In the genomic region with DNA sequence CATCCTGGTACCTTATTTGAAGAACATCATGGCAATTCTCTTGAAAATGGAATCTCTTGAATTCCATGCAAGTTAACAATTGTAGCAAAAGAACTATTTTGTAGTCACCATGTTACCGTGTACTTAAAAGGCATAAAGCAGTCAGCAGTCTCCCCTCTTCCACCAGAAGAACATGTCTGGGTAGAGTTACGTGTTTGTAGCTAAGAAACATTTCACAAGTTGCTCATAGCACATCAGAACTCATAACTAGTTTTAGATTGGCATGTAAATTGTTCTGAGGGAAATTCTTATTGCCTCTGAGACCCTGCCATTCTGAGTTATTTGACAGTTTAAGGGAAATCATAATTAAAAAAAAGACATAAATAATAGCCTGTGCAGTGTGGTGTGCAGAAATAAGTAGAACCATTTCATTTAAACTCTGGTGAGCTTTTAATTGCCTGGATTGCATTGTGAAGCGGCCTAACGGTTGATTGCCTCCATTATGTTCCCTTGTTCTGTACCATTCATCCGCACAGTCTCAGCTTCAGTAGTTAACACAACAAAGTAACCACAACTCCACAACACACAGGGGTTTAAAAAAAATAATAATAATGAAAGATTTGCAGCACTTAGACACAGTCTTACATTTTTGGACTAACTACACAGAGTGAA, we compare ENCODE assay signal across 18 cellular contexts. TPM values are rescaled to one million over a fixed set of nuclear protein-coding genes. Genes with fewer than 3 reads are reported as not detected.
DNase-seq lines count a peak whose midpoint lies in the region; ATAC-seq and TF ChIP-seq lines count a peak whose summit lies in the region.
"Had no signal": no experiment of that assay in that cellular context is flagged by ENCODE, and none has a peak within 500 bp of the region (broad histone marks: within the 10 kb centered on the region; RNA-seq: fewer than 3 reads in every experiment).

No MANE protein-coding gene starts in this region.

- intact Hi-C loops in ovary (cut with DNase I), result no loop called here

- H3K4me1 Mint-ChIP-seq in stimulated activated memory B cell treated with anti-CD40 and anti-IgM and Interleukin-4, amounts not matched to agents 10 μg/mL and 1 μg/mL and 100 μg/mL, for 72 hours, result peaks cover 5% of the 10 kb centered on the region

- H3K27ac ChIP-seq in ectodermal cell (ENCODE audit: insufficient read depth, low read depth, low read length, poor library complexity, severe bottlenecking) (no peak overlapping the region), ovary (no peak overlapping the region)
- H3K27ac ChIP-seq: testis had no signal

- TF ChIP-seq EP300 in ovary (IDR thresholded peaks at IDR 0.05), result no peak

- H3K27ac Mint-ChIP-seq in stimulated activated memory B cell treated with anti-CD40 and anti-IgM and Interleukin-4, amounts not matched to agents 10 μg/mL and 1 μg/mL and 100 μg/mL, for 72 hours, result no peak overlapping the region
- H3K27ac Mint-ChIP-seq: activated CD4-positive, alpha-beta T cell treated with anti-CD3 and anti-CD28 coated beads, Interleukin-2, amount 10 ng/mL, durations not matched to agents 7 days and 5 days; T-helper 2 cell treated with Interferon-gamma antibody and Interleukin-4, amounts not matched to agents 5 μg/mL and 100 μg/mL, for 36 hours had no signal

- H3K27me3 ChIP-seq in ectodermal cell (ENCODE audit: control insufficient read depth, insufficient read depth, low read length, poor library complexity, severe bottlenecking) (peaks cover 39% of the 10 kb centered on the region), ovary (no peaks in the 10 kb centered on the region)
- H3K27me3 ChIP-seq: testis had no signal

- H3K4me3 ChIP-seq in ectodermal cell (ENCODE audit: insufficient read depth, low read depth, low read length), result peak overlapping the region; percentile 29
- peak overlapping the region; percentile 40 for H3K4me3 ChIP-seq in ovary
- H3K4me3 ChIP-seq: testis had no signal

- no peak overlapping the region for H3K4me3 Mint-ChIP-seq in stimulated activated memory B cell treated with anti-CD40 and anti-IgM and Interleukin-4, amounts not matched to agents 10 μg/mL and 1 μg/mL and 100 μg/mL, for 72 hours
- H3K4me3 Mint-ChIP-seq: activated CD4-positive, alpha-beta T cell treated with anti-CD3 and anti-CD28 coated beads, Interleukin-2, amount 10 ng/mL, durations not matched to agents 7 days and 5 days; T-helper 2 cell treated with Interferon-gamma antibody and Interleukin-4, amounts not matched to agents 5 μg/mL and 100 μg/mL, for 36 hours had no signal

- DNase-seq in DMS53 (lab: John Stamatoyannopoulos, UW) (peak; percentile 71), NCI-H2227 (lab: John Stamatoyannopoulos, UW; ENCODE audit: unreplicated experiment) (peak; percentile 10), ovary (no peak), HCEC 1CT (no peak)
- DNase-seq: activated CD4-positive, alpha-beta T cell treated with anti-CD3 and anti-CD28 coated beads, Interleukin-2, amount 10 ng/mL, durations not matched to agents 7 days and 5 days; activated T-cell treated with anti-CD3 and anti-CD28 coated beads, Interleukin-2, amount 50 U/mL, for 48 hours; amniotic stem cell; NCI-H524 treated with DMSO at 0.1 percent for 48 hours; posterior cingulate gyrus; stimulated activated CD4-positive, alpha-beta T cell treated with anti-CD3 and anti-CD28 coated beads, Interleukin-15, amount 100 ng/mL, for 24 hours; testis had no signal

- no peak for TF ChIP-seq CTCF in ovary (IDR thresholded peaks at IDR 0.05)

- no peaks in the 10 kb centered on the region for H3K9me3 Mint-ChIP-seq in stimulated activated memory B cell treated with anti-CD40 and anti-IgM and Interleukin-4, amounts not matched to agents 10 μg/mL and 1 μg/mL and 100 μg/mL, for 72 hours
- H3K9me3 Mint-ChIP-seq: activated CD4-positive, alpha-beta T cell treated with anti-CD3 and anti-CD28 coated beads, Interleukin-2, amount 10 ng/mL, durations not matched to agents 7 days and 5 days; T-helper 2 cell treated with Interferon-gamma antibody and Interleukin-4, amounts not matched to agents 5 μg/mL and 100 μg/mL, for 36 hours had no signal

- H3K4me1 ChIP-seq in ectodermal cell (ENCODE audit: control insufficient read depth, insufficient read depth, low read length) (peaks cover 16% of the 10 kb centered on the region), ovary (ENCODE audit: insufficient read depth) (no peaks in the 10 kb centered on the region)
- H3K4me1 ChIP-seq: testis had no signal

- H3K9me3 ChIP-seq in ectodermal cell (ENCODE audit: control insufficient read depth, low read length) (no peaks in the 10 kb centered on the region), ovary (no peaks in the 10 kb centered on the region)
- H3K9me3 ChIP-seq: testis had no signal

- H3K36me3 ChIP-seq in ectodermal cell (ENCODE audit: control insufficient read depth, insufficient read depth, low read length) (no peaks in the 10 kb centered on the region), ovary (no peaks in the 10 kb centered on the region)

- H3K36me3 Mint-ChIP-seq in stimulated activated memory B cell treated with anti-CD40 and anti-IgM and Interleukin-4, amounts not matched to agents 10 μg/mL and 1 μg/mL and 100 μg/mL, for 72 hours, result no peaks in the 10 kb centered on the region

- no peak for ATAC-seq in stimulated activated memory B cell treated with anti-CD40 and anti-IgM and Interleukin-4, amounts not matched to agents 10 μg/mL and 1 μg/mL and 100 μg/mL, for 72 hours
- ATAC-seq in GM18519 (IDR thresholded peaks at IDR 0.05; ENCODE audit: low FRiP score, unreplicated experiment), result no peak
- ATAC-seq in GM21529 (IDR thresholded peaks at IDR 0.05; ENCODE audit: unreplicated experiment), result no peak

- TF ChIP-seq POLR2A in ovary (IDR thresholded peaks at IDR 0.05), result no peak

- 88 to 97% methylated on average over 3 to 5 of the region's 5 CpGs for WGBS in ectodermal cell, 2 experiments
- 90 to 93% (median 93%) methylated on average over 5 of the region's 5 CpGs for WGBS in ovary, 3 donors

- peaks cover 30% of the 10 kb centered on the region for H3K27me3 Mint-ChIP-seq in stimulated activated memory B cell treated with anti-CD40 and anti-IgM and Interleukin-4, amounts not matched to agents 10 μg/mL and 1 μg/mL and 100 μg/mL, for 72 hours

RNA-seq across cellular contexts. Expression of a gene that starts 2.6 kb away (rescaled TPM):
- polyA plus RNA-seq in ectodermal cell (2013, experiment 1 of 4), result 16.6 TPM
- polyA plus RNA-seq in ectodermal cell (2013, experiment 2 of 4), result 27.8 TPM
- 22.7 TPM for polyA plus RNA-seq in ectodermal cell (2013, experiment 3 of 4)
- 28.5 TPM for polyA plus RNA-seq in ectodermal cell (2013, experiment 4 of 4)
- 1 to 10 TPM; 1.3 to 7.9 (median 5.0) TPM for total RNA-seq in ovary
- polyA plus RNA-seq in ovary, result 10 to 100 TPM in 1 of 2 donors, under 1 TPM in 1; 0.97 to 11.7 TPM
- total RNA-seq: activated CD4-positive, alpha-beta T cell treated with anti-CD3 and anti-CD28 coated beads, Interleukin-2, amount 10 ng/mL, durations not matched to agents 7 days and 5 days; M059J had no signal
- polyA plus RNA-seq: BJ had no signal

Comparison
In these comparisons a context has a peak if more than half of its experiments do, and no peak if none do; other contexts are left out.
1. DNase-seq: peak in DMS53 (single experiment) and NCI-H2227 (single experiment); none in ovary (0 of 5) and HCEC 1CT (single experiment).